Comparison of ENCODE assay signal across 8 cellular contexts in the genomic region with DNA sequence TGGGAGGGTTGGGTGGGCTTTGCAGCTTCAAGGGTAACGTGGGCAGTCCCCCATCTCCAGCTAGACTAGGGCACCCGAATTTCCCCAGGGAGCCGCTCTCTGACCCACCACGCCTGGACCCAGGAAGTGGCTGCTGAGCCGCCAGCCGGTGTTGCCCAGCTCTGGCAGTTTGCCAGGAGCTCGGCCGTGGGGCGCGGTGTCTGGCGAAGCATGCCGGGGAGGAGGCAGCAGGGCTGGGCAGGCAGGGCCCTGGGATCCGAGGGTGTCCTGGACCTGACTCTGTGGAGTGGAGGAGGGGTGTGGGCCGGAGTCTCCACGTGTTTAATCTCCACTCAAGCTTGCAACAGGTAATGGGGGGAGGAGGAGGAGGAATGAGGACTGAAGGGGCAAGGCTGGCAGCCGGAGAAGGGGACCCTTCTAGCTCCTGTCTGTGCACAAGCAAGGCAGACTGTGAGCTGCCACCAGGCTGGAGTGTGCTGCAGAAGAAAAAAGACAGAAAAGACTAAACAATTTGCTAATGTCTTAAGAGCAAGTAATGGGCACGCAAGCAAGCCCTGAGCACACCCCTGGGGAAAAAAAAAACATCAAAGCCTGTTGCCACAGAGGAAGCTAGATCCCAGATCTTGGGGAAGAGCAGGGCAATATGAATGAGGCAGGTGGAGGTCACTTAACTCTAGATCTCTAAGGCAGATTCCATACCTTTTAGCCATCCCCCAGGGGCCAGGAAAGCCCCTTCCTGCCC. TPM values are rescaled to one million over a fixed set of nuclear protein-coding genes. Genes with fewer than 3 reads are reported as not detected.
DNase-seq lines count a peak whose midpoint lies in the region; ATAC-seq lines count a peak whose summit lies in the region.

No MANE protein-coding gene starts in this region.

- peak overlapping the region; percentile 61 to 89 (median 81) for H3K9ac ChIP-seq in skeletal muscle tissue (ENCODE audit: low read depth in 1 of 3, low read length in 3 of 3)

- H3K4me3 ChIP-seq in iPS-18c (ENCODE audit: insufficient read depth, low read depth, low read length) (peak overlapping the region; percentile 38; the same call in 1 of the 2 replicates), skeletal muscle tissue (ENCODE audit: low read length in 3 of 3) (peak overlapping the region; percentile 43 to 80 (median 80))

- in situ Hi-C loops in G401 (cut with HindIII; ENCODE audit: low sequenced_read_pairs): no loop called here

- H3K36me3 ChIP-seq in skeletal muscle tissue (ENCODE audit: control insufficient read depth in 3 of 3, insufficient read depth in 3 of 3, low read length in 3 of 3): peaks cover 0 to 3% (median 2%) of the 10 kb centered on the region in 3 donors

- peak overlapping the region; percentile 92 for H3K27ac ChIP-seq in skeletal muscle tissue (ENCODE audit: low read depth, low read length)

- H3K4me1 ChIP-seq in skeletal muscle tissue (ENCODE audit: control insufficient read depth in 3 of 3, insufficient read depth in 3 of 3, low read length in 3 of 3): peaks cover 2 to 13% (median 8%) of the 10 kb centered on the region in 3 donors

- DNase-seq in G401 (ENCODE audit: low spot score): peak; percentile 37
- DNase-seq in NCI-H510A (lab: John Stamatoyannopoulos, UW): peak; percentile 5
- peak; percentile 22 for DNase-seq in activated naive CD4-positive, alpha-beta T cell treated with anti-CD3 and anti-CD28 coated beads, Interleukin-2, amount 50 U/mL, for 16 hours

- H3K27me3 ChIP-seq in skeletal muscle tissue (ENCODE audit: control insufficient read depth in 3 of 3, insufficient read depth in 3 of 3, low read length in 3 of 3): peaks cover 0 to 3% (median 3%) of the 10 kb centered on the region in 3 donors

- no peak for ATAC-seq in GM21619 (IDR thresholded peaks at IDR 0.05; ENCODE audit: unreplicated experiment)
- ATAC-seq in HG02571 (IDR thresholded peaks at IDR 0.05; ENCODE audit: unreplicated experiment): no peak
- ATAC-seq in HG03095 (IDR thresholded peaks at IDR 0.05; ENCODE audit: unreplicated experiment): no peak

- H3K9me3 ChIP-seq in iPS-18c (ENCODE audit: control insufficient read depth, insufficient read depth, low read length) (peaks cover 4% of the 10 kb centered on the region), skeletal muscle tissue (ENCODE audit: control insufficient read depth in 3 of 3, low read length in 3 of 3) (no peaks in the 10 kb centered on the region)

RNA-seq across cellular contexts. Expression of a gene that starts 2.4 kb away (rescaled TPM):
- 0.37 TPM in 1 of 2 replicates, not detected in the other for total RNA-seq in G401 (2014; rRNA removed; shearing (Covaris generic))
- 3.7 TPM for total RNA-seq in skeletal muscle tissue
